ENCODE assay signal across 17 cellular contexts in genomic region chr13:113013303-113013702, GRCh38. TPM values are rescaled to one million over a fixed set of nuclear protein-coding genes. Genes with fewer than 3 reads are reported as not detected.
DNase-seq lines count a peak whose midpoint lies in the region; ATAC-seq and TF ChIP-seq lines count a peak whose summit lies in the region.
"Had no signal": no experiment of that assay in that cellular context is flagged by ENCODE, and none has a peak within 500 bp of the region (broad histone marks: within the 10 kb centered on the region; RNA-seq: fewer than 3 reads in every experiment).

No MANE protein-coding gene starts in this region.

- peaks cover 15% of the 10 kb centered on the region for H3K9me3 ChIP-seq in mammary epithelial cell (replicated peaks; ENCODE audit: insufficient read depth, low read length)
- H3K9me3 ChIP-seq in H9 (ENCODE audit: control insufficient read depth, low read depth, low read length): no peaks in the 10 kb centered on the region

- H3K9ac ChIP-seq in mammary epithelial cell (ENCODE audit: insufficient read depth, low read length) (no peak overlapping the region), H9 (ENCODE audit: extremely low read depth, insufficient read length, low read length) (no peak overlapping the region)

- H3K27ac Mint-ChIP-seq in neural crest cell (ENCODE audit: unreplicated experiment): peak overlapping the region; percentile 43
- H3K27ac Mint-ChIP-seq in natural killer cell: no peak overlapping the region
- H3K27ac Mint-ChIP-seq in H9: peak overlapping the region in 1 of 3 experiments; percentile 74; a peak in 2 of 7 replicates
- H3K27ac Mint-ChIP-seq: activated CD8-positive, alpha-beta T cell treated with anti-CD3 and anti-CD28 coated beads, Interleukin-2, amount 10 ng/mL, durations not matched to agents 7 days and 5 days had no signal

- H4K91ac ChIP-seq in H9 (ENCODE audit: insufficient read length, low read depth, low read length): no peak overlapping the region

- H3K4me1 ChIP-seq in mammary epithelial cell (ENCODE audit: insufficient read depth, low read length) (no peaks in the 10 kb centered on the region), H9 (ENCODE audit: insufficient read depth, low read length) (no peaks in the 10 kb centered on the region)

- 7% methylated on average over 9 of the region's 9 CpGs for WGBS in mammary epithelial cell (ENCODE audit: low coverage, missing lambda C conversion rate)
- no CpG with 5 or more reads among the region's 9 CpGs for WGBS in H9 (ENCODE audit: extremely low coverage, insufficient read length, low lambda C conversion rate)

- H3K27me3 Mint-ChIP-seq in neural crest cell (ENCODE audit: low read depth) (no peaks in the 10 kb centered on the region), natural killer cell (ENCODE audit: low read depth in 2 of 2) (peaks cover 8 to 10% of the 10 kb centered on the region in 2 donors), H9 (ENCODE audit: low read depth) (no peaks in the 10 kb centered on the region)

- no peak overlapping the region for H2BK20ac ChIP-seq in H9 (ENCODE audit: low read depth, low read length, poor library complexity, severe bottlenecking)

- H2BK15ac ChIP-seq in H9 (ENCODE audit: low read depth, low read length): no peak overlapping the region

- no peaks in the 10 kb centered on the region for H3K23me2 ChIP-seq in H9 (ENCODE audit: insufficient read length, low read depth, low read length, poor library complexity, severe bottlenecking)

- H2BK12ac ChIP-seq in H9 (ENCODE audit: insufficient read length, low read depth, low read length): no peak overlapping the region

- H2AFZ ChIP-seq in mammary epithelial cell (ENCODE audit: low read depth, low read length) (no peak overlapping the region), H9 (ENCODE audit: low read length) (no peak overlapping the region)

- H3K36me3 ChIP-seq in mammary epithelial cell (ENCODE audit: insufficient read depth, low read length): no peaks in the 10 kb centered on the region

- H3K4me3 Mint-ChIP-seq in neural crest cell (no peak overlapping the region), natural killer cell (no peak overlapping the region), H9 (no peak overlapping the region)
- H3K4me3 Mint-ChIP-seq: activated CD8-positive, alpha-beta T cell treated with anti-CD3 and anti-CD28 coated beads, Interleukin-2, amount 10 ng/mL, durations not matched to agents 7 days and 5 days had no signal

- no peak overlapping the region for H2BK120ac ChIP-seq in H9 (ENCODE audit: low read depth, low read length, poor library complexity, severe bottlenecking)

- intact Hi-C loops in mammary epithelial cell (cut with micrococcal nuclease) (no loop called here), natural killer cell (cut with micrococcal nuclease) (no loop called here)

- in situ Hi-C loops in T47D (cut with HindIII; ENCODE audit: low pct_unique_long_range_greater_than_20kb, low sequenced_read_pairs) (no loop called here), mammary epithelial cell (cut with MboI; ENCODE audit: low sequenced_read_pairs in 2 of 2) (no loop called here)

- H3K27me3 ChIP-seq in mammary epithelial cell (ENCODE audit: insufficient read depth, low read length) (no peaks in the 10 kb centered on the region), H9 (ENCODE audit: insufficient read depth, low read length) (no peaks in the 10 kb centered on the region)

- no peak overlapping the region for H4K8ac ChIP-seq in H9 (replicated peaks; ENCODE audit: insufficient read length, low read depth, low read length)

- H3T11ph ChIP-seq in H9 (ENCODE audit: low read length): no peak overlapping the region

- H3K4ac ChIP-seq in H9 (ENCODE audit: low read depth, low read length): no peak overlapping the region

- H3K4me1 Mint-ChIP-seq in neural crest cell (peaks cover 25% of the 10 kb centered on the region), natural killer cell (peaks cover 5 to 8% of the 10 kb centered on the region in 2 donors), H9 (no peaks in the 10 kb centered on the region)

- no peak overlapping the region for H3K18ac ChIP-seq in H9 (ENCODE audit: insufficient read length, low read depth, low read length)

- H2AK5ac ChIP-seq in H9 (ENCODE audit: insufficient read length, low read length): no peak overlapping the region

- CTCF ChIA-PET in mammary epithelial cell (lab: Charles Lee; ENCODE audit: low non-redundant PET): no interaction called here

- H2BK5ac ChIP-seq in H9 (ENCODE audit: insufficient read length, low read length): no peak overlapping the region

- H3K23ac ChIP-seq in H9 (ENCODE audit: insufficient read length, low read depth, low read length): no peak overlapping the region

- dilution Hi-C loops in mammary epithelial cell (cut with HindIII; ENCODE audit: low sequenced_read_pairs): no loop called here

- H3K36me3 Mint-ChIP-seq in neural crest cell (ENCODE audit: low read depth) (peaks cover 38% of the 10 kb centered on the region), natural killer cell (no peaks in the 10 kb centered on the region), H9 (ENCODE audit: insufficient read depth in 1 of 3, low read depth in 3 of 3) (peaks cover 4 to 19% (median 8%) of the 10 kb centered on the region in 3 experiments)

- ATAC-seq in natural killer cell (no peak), HG02970 (IDR thresholded peaks at IDR 0.05; ENCODE audit: low FRiP score, unreplicated experiment) (no peak)
- ATAC-seq: activated CD8-positive, alpha-beta T cell treated with anti-CD3 and anti-CD28 coated beads, Interleukin-2, amount 10 ng/mL, durations not matched to agents 7 days and 5 days had no signal

- H3K4me3 ChIP-seq in mammary epithelial cell (replicated peaks in 1 of 3; ENCODE audit: insufficient read depth in 1 of 3, low read depth in 2 of 3, low read length in 3 of 3): no peak overlapping the region

- H3K27ac ChIP-seq in mammary epithelial cell (ENCODE audit: insufficient read depth, low read depth, low read length): no peak overlapping the region
- peak overlapping the region; percentile 3 for H3K27ac ChIP-seq in cingulate gyrus (ENCODE audit: low read depth, low read length)
- H3K27ac ChIP-seq in H9 (ENCODE audit: insufficient read length, low read depth, low read length): no peak overlapping the region

- no peak overlapping the region for H3K56ac ChIP-seq in H9 (ENCODE audit: insufficient read length, low read depth, low read length)

- H4K20me1 ChIP-seq in mammary epithelial cell (ENCODE audit: insufficient read depth, low read length) (no peaks in the 10 kb centered on the region), H9 (ENCODE audit: control insufficient read depth, insufficient read depth, insufficient read length) (no peaks in the 10 kb centered on the region)

- H3K79me1 ChIP-seq in H9 (ENCODE audit: insufficient read depth, low read depth, low read length, poor library complexity, severe bottlenecking): no peaks in the 10 kb centered on the region

- DNase-seq in T47D (ENCODE audit: low read depth in 1 of 2, low spot score in 1 of 2): peak; percentile 88 to 93
- DNase-seq in mammary epithelial cell: no peak
- no peak for DNase-seq in neural crest cell (ENCODE audit: low read depth, low spot score)
- DNase-seq in natural killer cell: no peak
- no peak for DNase-seq in H9
- DNase-seq in dermis blood vessel endothelial cell: no peak
- DNase-seq: activated CD4-positive, CD25-positive, alpha-beta regulatory T cell treated with anti-CD3 and anti-CD28 coated beads, Interleukin-2, amount 50 U/mL, for 72 hours; activated CD8-positive, alpha-beta T cell treated with anti-CD3 and anti-CD28 coated beads, Interleukin-2, amount 10 ng/mL, durations not matched to agents 7 days and 5 days; activated gamma-delta T cell treated with Interleukin-2 at 50 U/mL for 16 hours; midbrain; NCI-H1417; NCI-H2171; stimulated activated CD4-positive, alpha-beta T cell treated with anti-CD3 and anti-CD28 coated beads, Interleukin-2, amount 100 ng/mL, for 48 hours; stimulated activated naive CD4-positive, alpha-beta T cell; T1000 had no signal

- no peak overlapping the region for H4K5ac ChIP-seq in H9 (ENCODE audit: insufficient read length, low read depth, low read length)

- peaks cover 6% of the 10 kb centered on the region for H3K9me3 Mint-ChIP-seq in neural crest cell
- H3K9me3 Mint-ChIP-seq in natural killer cell: no peaks in the 10 kb centered on the region
- peaks cover 7 to 14% of the 10 kb centered on the region in 2 experiments; a peak in 4 of 5 replicates for H3K9me3 Mint-ChIP-seq in H9

- H3K4me2 ChIP-seq in mammary epithelial cell (ENCODE audit: insufficient read depth, low read depth, low read length) (no peak overlapping the region), H9 (ENCODE audit: insufficient read depth, insufficient read length, low read length) (no peak overlapping the region)

- H3K14ac ChIP-seq in H9 (ENCODE audit: insufficient read depth, low read length): no peak overlapping the region

- no peak for TF ChIP-seq CTCF in mammary epithelial cell (conservative IDR thresholded peaks at IDR 0.05 in 1 of 2, IDR thresholded peaks at IDR 0.05 in 1 of 2; ENCODE audit: extremely low read depth in 1 of 2, insufficient read depth in 1 of 2, low read depth in 1 of 2, low read length in 2 of 2)
- no peak for TF ChIP-seq CTCF in neural crest cell (conservative IDR thresholded peaks at IDR 0.05)
- no peak for TF ChIP-seq CTCF in natural killer cell (IDR thresholded peaks at IDR 0.05)
- no peak for TF ChIP-seq CTCF in H9 (conservative IDR thresholded peaks at IDR 0.05)

- H3K79me2 ChIP-seq in mammary epithelial cell (ENCODE audit: insufficient read depth, low read length) (no peaks in the 10 kb centered on the region), H9 (ENCODE audit: insufficient read depth, low read length) (no peaks in the 10 kb centered on the region)

- BruUV-seq in mammary epithelial cell (replicated peaks; lab: Mats Ljungman, UMichigan): no TSS peak

RNA-seq across cellular contexts. Expression of gene MCF2L, which starts 44.3 kb away (rescaled TPM):
- total RNA-seq in mammary epithelial cell (under 1 TPM in 1 of 2 donors, not detected in 1; 0.33 TPM), neural crest cell (59.9 and 62.5 TPM in 2 replicates), natural killer cell (1 to 10 TPM; 1.7 to 3.0 (median 3.0) TPM), H9 (2021) (17.0 and 18.5 TPM in 2 replicates), dermis blood vessel endothelial cell (7.8 and 51.4 TPM in 2 replicates)
- polyA plus RNA-seq in mammary epithelial cell: 0.10 TPM
- polyA minus RNA-seq in mammary epithelial cell: not detected

Comparison
In these comparisons a context has a peak if more than half of its experiments do, and no peak if none do; other contexts are left out.
1. DNase-seq: peak in T47D (2 of 2); none in mammary epithelial cell (single experiment), neural crest cell (single experiment), natural killer cell (single experiment), H9 (single experiment) and dermis blood vessel endothelial cell (single experiment).